Comparison of ENCODE assay signal across 1 cellular context in the genomic region with DNA sequence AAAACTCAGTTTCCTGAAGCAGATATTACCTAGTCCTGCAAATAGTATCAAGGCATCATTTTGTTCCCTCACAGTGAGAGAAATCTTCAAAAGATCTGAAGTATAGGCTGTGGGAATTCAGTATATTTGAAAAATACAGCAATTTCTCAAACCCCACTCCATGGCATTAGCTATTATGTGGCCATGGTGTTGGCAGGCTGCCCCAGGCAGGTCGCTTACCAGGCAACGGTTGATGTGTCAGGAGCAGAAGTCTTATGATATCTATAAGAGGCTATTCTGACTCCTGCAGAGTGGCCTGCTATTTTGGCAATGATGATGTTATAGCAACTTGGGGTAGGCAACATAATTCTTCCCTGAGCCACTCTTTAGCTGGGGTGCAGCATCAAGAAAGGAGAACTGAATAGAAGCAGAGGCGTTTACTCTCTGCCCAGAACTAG.
TF ChIP-seq lines count a peak whose summit lies in the region.

No MANE protein-coding gene starts in this region.

TF ChIP-seq in GM12878, 131 proteins besides CTCF, POLR2A, EP300 and RAD21 (continued from another document and continues in another):
- TF ChIP-seq ZNF592 (IDR thresholded peaks at IDR 0.05): no peak
- TF ChIP-seq USF1 (IDR thresholded peaks at IDR 0.05; ENCODE audit: borderline replicate concordance, extremely low read length, insufficient read depth, low read depth, low read length): no peak
- TF ChIP-seq CHD2 (IDR thresholded peaks at IDR 0.05; ENCODE audit: borderline replicate concordance, low read depth, low read length): no peak
- no peak for TF ChIP-seq CEBPB (IDR thresholded peaks at IDR 0.05; ENCODE audit: borderline replicate concordance in 1 of 2, low read depth in 2 of 2, low read length in 2 of 2)
- TF ChIP-seq USF2 (IDR thresholded peaks at IDR 0.05; ENCODE audit: borderline replicate concordance, low read depth, low read length): no peak
- TF ChIP-seq IRF4 (IDR thresholded peaks at IDR 0.05; ENCODE audit: low read depth, low read length): no peak
- no peak for TF ChIP-seq HCFC1 (IDR thresholded peaks at IDR 0.05; ENCODE audit: low read length)
- TF ChIP-seq, protein P1, sequence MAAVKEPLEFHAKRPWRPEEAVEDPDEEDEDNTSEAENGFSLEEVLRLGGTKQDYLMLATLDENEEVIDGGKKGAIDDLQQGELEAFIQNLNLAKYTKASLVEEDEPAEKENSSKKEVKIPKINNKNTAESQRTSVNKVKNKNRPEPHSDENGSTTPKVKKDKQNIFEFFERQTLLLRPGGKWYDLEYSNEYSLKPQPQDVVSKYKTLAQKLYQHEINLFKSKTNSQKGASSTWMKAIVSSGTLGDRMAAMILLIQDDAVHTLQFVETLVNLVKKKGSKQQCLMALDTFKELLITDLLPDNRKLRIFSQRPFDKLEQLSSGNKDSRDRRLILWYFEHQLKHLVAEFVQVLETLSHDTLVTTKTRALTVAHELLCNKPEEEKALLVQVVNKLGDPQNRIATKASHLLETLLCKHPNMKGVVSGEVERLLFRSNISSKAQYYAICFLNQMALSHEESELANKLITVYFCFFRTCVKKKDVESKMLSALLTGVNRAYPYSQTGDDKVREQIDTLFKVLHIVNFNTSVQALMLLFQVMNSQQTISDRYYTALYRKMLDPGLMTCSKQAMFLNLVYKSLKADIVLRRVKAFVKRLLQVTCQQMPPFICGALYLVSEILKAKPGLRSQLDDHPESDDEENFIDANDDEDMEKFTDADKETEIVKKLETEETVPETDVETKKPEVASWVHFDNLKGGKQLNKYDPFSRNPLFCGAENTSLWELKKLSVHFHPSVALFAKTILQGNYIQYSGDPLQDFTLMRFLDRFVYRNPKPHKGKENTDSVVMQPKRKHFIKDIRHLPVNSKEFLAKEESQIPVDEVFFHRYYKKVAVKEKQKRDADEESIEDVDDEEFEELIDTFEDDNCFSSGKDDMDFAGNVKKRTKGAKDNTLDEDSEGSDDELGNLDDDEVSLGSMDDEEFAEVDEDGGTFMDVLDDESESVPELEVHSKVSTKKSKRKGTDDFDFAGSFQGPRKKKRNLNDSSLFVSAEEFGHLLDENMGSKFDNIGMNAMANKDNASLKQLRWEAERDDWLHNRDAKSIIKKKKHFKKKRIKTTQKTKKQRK (IDR thresholded peaks at IDR 0.05; ENCODE audit: low read depth, low read length): no peak
- peak; percentile 39 for TF ChIP-seq SKIL (IDR thresholded peaks at IDR 0.05; ENCODE audit: low read depth, poor library complexity, severe bottlenecking)
- TF ChIP-seq, protein P2, sequence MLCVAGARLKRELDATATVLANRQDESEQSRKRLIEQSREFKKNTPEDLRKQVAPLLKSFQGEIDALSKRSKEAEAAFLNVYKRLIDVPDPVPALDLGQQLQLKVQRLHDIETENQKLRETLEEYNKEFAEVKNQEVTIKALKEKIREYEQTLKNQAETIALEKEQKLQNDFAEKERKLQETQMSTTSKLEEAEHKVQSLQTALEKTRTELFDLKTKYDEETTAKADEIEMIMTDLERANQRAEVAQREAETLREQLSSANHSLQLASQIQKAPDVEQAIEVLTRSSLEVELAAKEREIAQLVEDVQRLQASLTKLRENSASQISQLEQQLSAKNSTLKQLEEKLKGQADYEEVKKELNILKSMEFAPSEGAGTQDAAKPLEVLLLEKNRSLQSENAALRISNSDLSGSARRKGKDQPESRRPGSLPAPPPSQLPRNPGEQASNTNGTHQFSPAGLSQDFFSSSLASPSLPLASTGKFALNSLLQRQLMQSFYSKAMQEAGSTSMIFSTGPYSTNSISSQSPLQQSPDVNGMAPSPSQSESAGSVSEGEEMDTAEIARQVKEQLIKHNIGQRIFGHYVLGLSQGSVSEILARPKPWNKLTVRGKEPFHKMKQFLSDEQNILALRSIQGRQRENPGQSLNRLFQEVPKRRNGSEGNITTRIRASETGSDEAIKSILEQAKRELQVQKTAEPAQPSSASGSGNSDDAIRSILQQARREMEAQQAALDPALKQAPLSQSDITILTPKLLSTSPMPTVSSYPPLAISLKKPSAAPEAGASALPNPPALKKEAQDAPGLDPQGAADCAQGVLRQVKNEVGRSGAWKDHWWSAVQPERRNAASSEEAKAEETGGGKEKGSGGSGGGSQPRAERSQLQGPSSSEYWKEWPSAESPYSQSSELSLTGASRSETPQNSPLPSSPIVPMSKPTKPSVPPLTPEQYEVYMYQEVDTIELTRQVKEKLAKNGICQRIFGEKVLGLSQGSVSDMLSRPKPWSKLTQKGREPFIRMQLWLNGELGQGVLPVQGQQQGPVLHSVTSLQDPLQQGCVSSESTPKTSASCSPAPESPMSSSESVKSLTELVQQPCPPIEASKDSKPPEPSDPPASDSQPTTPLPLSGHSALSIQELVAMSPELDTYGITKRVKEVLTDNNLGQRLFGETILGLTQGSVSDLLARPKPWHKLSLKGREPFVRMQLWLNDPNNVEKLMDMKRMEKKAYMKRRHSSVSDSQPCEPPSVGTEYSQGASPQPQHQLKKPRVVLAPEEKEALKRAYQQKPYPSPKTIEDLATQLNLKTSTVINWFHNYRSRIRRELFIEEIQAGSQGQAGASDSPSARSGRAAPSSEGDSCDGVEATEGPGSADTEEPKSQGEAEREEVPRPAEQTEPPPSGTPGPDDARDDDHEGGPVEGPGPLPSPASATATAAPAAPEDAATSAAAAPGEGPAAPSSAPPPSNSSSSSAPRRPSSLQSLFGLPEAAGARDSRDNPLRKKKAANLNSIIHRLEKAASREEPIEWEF (IDR thresholded peaks at IDR 0.05; ENCODE audit: insufficient replicate concordance, low read depth, low read length): no peak
- no peak; the same call in 1 of the 2 replicates for TF ChIP-seq JUNB (IDR thresholded peaks at IDR 0.05)
- no peak for TF ChIP-seq ETV6 (conservative IDR thresholded peaks at IDR 0.05 in 1 of 2, IDR thresholded peaks at IDR 0.05 in 1 of 2; ENCODE audit: borderline replicate concordance in 1 of 2, low read depth in 1 of 2)
- TF ChIP-seq, protein P3, sequence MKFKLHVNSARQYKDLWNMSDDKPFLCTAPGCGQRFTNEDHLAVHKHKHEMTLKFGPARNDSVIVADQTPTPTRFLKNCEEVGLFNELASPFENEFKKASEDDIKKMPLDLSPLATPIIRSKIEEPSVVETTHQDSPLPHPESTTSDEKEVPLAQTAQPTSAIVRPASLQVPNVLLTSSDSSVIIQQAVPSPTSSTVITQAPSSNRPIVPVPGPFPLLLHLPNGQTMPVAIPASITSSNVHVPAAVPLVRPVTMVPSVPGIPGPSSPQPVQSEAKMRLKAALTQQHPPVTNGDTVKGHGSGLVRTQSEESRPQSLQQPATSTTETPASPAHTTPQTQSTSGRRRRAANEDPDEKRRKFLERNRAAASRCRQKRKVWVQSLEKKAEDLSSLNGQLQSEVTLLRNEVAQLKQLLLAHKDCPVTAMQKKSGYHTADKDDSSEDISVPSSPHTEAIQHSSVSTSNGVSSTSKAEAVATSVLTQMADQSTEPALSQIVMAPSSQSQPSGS (IDR thresholded peaks at IDR 0.05; ENCODE audit: low read length): no peak
- TF ChIP-seq KDM1A (IDR thresholded peaks at IDR 0.05; ENCODE audit: borderline replicate concordance): no peak
- TF ChIP-seq RELB (IDR thresholded peaks at IDR 0.05; ENCODE audit: low read depth): no peak; the same call in 1 of the 2 replicates
- TF ChIP-seq BCLAF1 (IDR thresholded peaks at IDR 0.05): no peak
- TF ChIP-seq NFXL1 (IDR thresholded peaks at IDR 0.05; ENCODE audit: borderline replicate concordance): no peak
- TF ChIP-seq SPI1 (IDR thresholded peaks at IDR 0.05; ENCODE audit: borderline replicate concordance, insufficient read depth, low read depth, low read length): peak; percentile 49; the same call in 1 of the 2 replicates
- TF ChIP-seq CBX3 (IDR thresholded peaks at IDR 0.05; ENCODE audit: borderline replicate concordance, low read depth): no peak
- no peak for TF ChIP-seq CHD4 (IDR thresholded peaks at IDR 0.05)
